Comparison of ENCODE assay signal across 27 cellular contexts in genomic region chr6:162463573-162463972, GRCh38.
"Had no signal": no experiment of that assay in that cellular context is flagged by ENCODE, and none has a peak within 500 bp of the region (broad histone marks: within the 10 kb centered on the region; RNA-seq: fewer than 3 reads in every experiment).

No MANE protein-coding gene starts in this region.

- H3K27me3 ChIP-seq: adrenal gland, SJCRH30 had no signal

- H3K4me3 ChIP-seq: adrenal gland, SJCRH30, SK-N-MC had no signal

- DNase-seq: activated CD4-positive, alpha-beta memory T cell treated with anti-CD3 and anti-CD28 coated beads for 36 hours; activated CD4-positive, alpha-beta T cell treated with anti-CD3 and anti-CD28 coated beads, Interleukin-2, amount 10 ng/mL, durations not matched to agents 7 days and 5 days; activated CD8-positive, alpha-beta memory T cell treated with anti-CD3 and anti-CD28 coated beads, Interleukin-2, amount 50 U/mL, for 4 hours; activated gamma-delta T cell treated with Interleukin-2 at 50 U/mL for 16 hours; activated naive CD4-positive, alpha-beta T cell treated with anti-CD3 and anti-CD28 coated beads for 36 hours; activated T-cell treated with anti-CD3 and anti-CD28 coated beads for 4 hours; activated T-cell treated with anti-CD3 and anti-CD28 coated beads, Interleukin-2, amount 50 U/mL, for 4 hours; adrenal gland; caudate nucleus; cerebellar nuclear complex; MM.1S; MV-4-11; NCI-H1092; NCI-H1436 treated with DMSO at 0.1 percent for 48 hours; NCI-H1694 treated with DMSO at 0.1 percent for 48 hours; NCI-H2029; NCI-H2171 treated with DMSO at 0.1 percent for 48 hours; NCI-H2227 treated with DMSO at 0.1 percent for 48 hours; NCI-H446; NCI-H510A treated with DMSO at 0.1 percent for 48 hours; SHP77; SJCRH30; T1000 had no signal

- H3K36me3 ChIP-seq: adrenal gland, SJCRH30 had no signal

- H3K9me3 ChIP-seq: adrenal gland had no signal

- H3K27me3 Mint-ChIP-seq: activated CD4-positive, alpha-beta memory T cell treated with anti-CD3 and anti-CD28 coated beads for 36 hours; activated CD4-positive, alpha-beta T cell treated with anti-CD3 and anti-CD28 coated beads, Interleukin-2, amount 10 ng/mL, durations not matched to agents 7 days and 5 days; brain had no signal

- H3K4me1 ChIP-seq: adrenal gland, SJCRH30 had no signal

- H3K4me1 Mint-ChIP-seq: activated CD4-positive, alpha-beta T cell treated with anti-CD3 and anti-CD28 coated beads, Interleukin-2, amount 10 ng/mL, durations not matched to agents 7 days and 5 days had no signal

- H3K4me3 Mint-ChIP-seq: activated CD4-positive, alpha-beta memory T cell treated with anti-CD3 and anti-CD28 coated beads for 36 hours; activated CD4-positive, alpha-beta T cell treated with anti-CD3 and anti-CD28 coated beads, Interleukin-2, amount 10 ng/mL, durations not matched to agents 7 days and 5 days; activated naive CD4-positive, alpha-beta T cell treated with anti-CD3 and anti-CD28 coated beads for 36 hours; activated T-cell treated with anti-CD3 and anti-CD28 coated beads, Interleukin-2, amount 50 U/mL, for 4 hours; activated T-helper 1 cell treated with anti-CD3 and anti-CD28 coated beads, Interleukin-12 subunit alpha, Interleukin-12 subunit beta, Interleukin-2, Interleukin-4 antibody, amounts not matched to agents 30 ng/mL and 10 ng/mL and 1 ng/mL, durations not matched to agents 14 hours and 24 hours and 36 hours; brain had no signal

- H3K27ac Mint-ChIP-seq: activated CD4-positive, alpha-beta memory T cell treated with anti-CD3 and anti-CD28 coated beads for 36 hours; activated CD4-positive, alpha-beta T cell treated with anti-CD3 and anti-CD28 coated beads, Interleukin-2, amount 10 ng/mL, durations not matched to agents 7 days and 5 days; activated naive CD4-positive, alpha-beta T cell treated with anti-CD3 and anti-CD28 coated beads for 36 hours; activated naive CD4-positive, alpha-beta T cell treated with anti-CD3 and anti-CD28 coated beads, Interleukin-2, amount 50 U/mL, for 72 hours; activated T-helper 1 cell treated with anti-CD3 and anti-CD28 coated beads, Interleukin-12 subunit alpha, Interleukin-12 subunit beta, Interleukin-2, Interleukin-4 antibody, amounts not matched to agents 30 ng/mL and 10 ng/mL and 1 ng/mL, durations not matched to agents 14 hours and 24 hours and 36 hours; brain had no signal

- H3K36me3 Mint-ChIP-seq: activated CD4-positive, alpha-beta memory T cell treated with anti-CD3 and anti-CD28 coated beads for 36 hours; activated naive CD4-positive, alpha-beta T cell treated with anti-CD3 and anti-CD28 coated beads, Interleukin-2, amount 50 U/mL, for 72 hours had no signal

- H3K9me3 Mint-ChIP-seq: activated CD4-positive, alpha-beta T cell treated with anti-CD3 and anti-CD28 coated beads, Interleukin-2, amount 10 ng/mL, durations not matched to agents 7 days and 5 days; activated T-helper 1 cell treated with anti-CD3 and anti-CD28 coated beads, Interleukin-12 subunit alpha, Interleukin-12 subunit beta, Interleukin-2, Interleukin-4 antibody, amounts not matched to agents 30 ng/mL and 10 ng/mL and 1 ng/mL, durations not matched to agents 14 hours and 24 hours and 36 hours had no signal
